In the genomic region with DNA sequence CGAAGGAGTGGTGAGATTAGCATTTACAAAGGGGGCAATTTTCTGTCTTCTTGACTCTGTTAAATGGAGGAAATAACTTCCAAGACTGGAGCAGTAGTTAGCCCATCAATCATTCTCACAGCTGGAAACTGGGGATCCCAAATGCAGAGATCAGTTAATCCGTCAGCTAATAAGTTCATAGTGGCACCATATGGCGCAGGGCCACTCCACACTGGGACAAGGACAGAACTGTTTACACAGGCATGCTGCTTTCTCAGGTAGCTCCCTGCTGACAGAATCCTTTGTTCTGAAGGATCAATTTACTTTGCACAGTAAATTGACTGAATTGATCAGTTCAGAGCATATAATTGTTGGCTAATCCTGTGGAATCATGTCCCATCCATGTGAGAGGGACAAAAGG, we compare ENCODE assay signal across 31 cellular contexts.
A peak's percentile ranks its signal among the peaks of the same experiment; 100 is the strongest.
DNase-seq lines count a peak whose midpoint lies in the region; ATAC-seq, FAIRE-seq and TF ChIP-seq lines count a peak whose summit lies in the region.
"Had no signal": no experiment of that assay in that cellular context is flagged by ENCODE, and none has a peak within 500 bp of the region (broad histone marks: within the 10 kb centered on the region; RNA-seq: fewer than 3 reads in every experiment).

No MANE protein-coding gene starts in this region.

- no peaks in the 10 kb centered on the region for H3K36me3 ChIP-seq in kidney (ENCODE audit: control insufficient read depth in 1 of 2, insufficient read depth in 2 of 2, low read length in 2 of 2)
- H3K36me3 ChIP-seq: BE2C, brain microvascular endothelial cell, heart left ventricle, MG63, right atrium auricular region, spleen, upper lobe of right lung had no signal

- TF ChIP-seq CTCF in kidney (IDR thresholded peaks at IDR 0.05; ENCODE audit: borderline replicate concordance, extremely low read depth, insufficient read depth), result no peak

- ATAC-seq in GM21529 (IDR thresholded peaks at IDR 0.05; ENCODE audit: unreplicated experiment) (no peak), HG02840 (IDR thresholded peaks at IDR 0.05; ENCODE audit: low FRiP score, unreplicated experiment) (no peak)
- ATAC-seq: activated T-cell treated with anti-CD3 and anti-CD28 coated beads, Interleukin-2, amount 50 U/mL, for 4 hours; effector memory CD8-positive, alpha-beta T cell; heart left ventricle; left lobe of liver; stimulated activated effector memory CD8-positive, alpha-beta T cell treated with anti-CD3 and anti-CD28 coated beads, Interleukin-12 subunit alpha, Interleukin-12 subunit beta, amount 100 ng/mL, for 72 hours; upper lobe of right lung had no signal

- H3K27ac ChIP-seq in kidney (ENCODE audit: low read depth in 2 of 2, low read length in 2 of 2), result no peak overlapping the region
- H3K27ac ChIP-seq: brain microvascular endothelial cell, heart left ventricle, right atrium auricular region, spleen, upper lobe of right lung had no signal

- no peak overlapping the region for H3K4me3 ChIP-seq in kidney (ENCODE audit: low read length in 2 of 2)
- H3K4me3 ChIP-seq: heart left ventricle, MG63, right atrium auricular region, spleen, upper lobe of right lung had no signal

- no peak overlapping the region for H3K4me3 Mint-ChIP-seq in immature natural killer cell
- H3K4me3 Mint-ChIP-seq: activated CD4-positive, alpha-beta T cell treated with anti-CD3 and anti-CD28 coated beads, Interleukin-2, amount 10 ng/mL, durations not matched to agents 24 days and 14 days; activated T-cell treated with anti-CD3 and anti-CD28 coated beads, Interleukin-2, amount 50 U/mL, for 4 hours; effector memory CD8-positive, alpha-beta T cell; naive B cell; stimulated activated effector memory CD8-positive, alpha-beta T cell treated with anti-CD3 and anti-CD28 coated beads, Interleukin-12 subunit alpha, Interleukin-12 subunit beta, amount 100 ng/mL, for 72 hours had no signal

- no peaks in the 10 kb centered on the region for H3K9me3 ChIP-seq in kidney (ENCODE audit: control insufficient read depth in 1 of 2, low read length in 2 of 2)
- H3K9me3 ChIP-seq: BE2C, heart left ventricle, MG63, right atrium auricular region, spleen, upper lobe of right lung had no signal

- H3K36me3 Mint-ChIP-seq in immature natural killer cell, result no peaks in the 10 kb centered on the region
- H3K36me3 Mint-ChIP-seq: naive B cell; stimulated activated effector memory CD8-positive, alpha-beta T cell treated with anti-CD3 and anti-CD28 coated beads, Interleukin-12 subunit alpha, Interleukin-12 subunit beta, amount 100 ng/mL, for 72 hours had no signal

- peaks cover 0 to 3% (median 0%) of the 10 kb centered on the region in 3 donors for H3K27me3 Mint-ChIP-seq in immature natural killer cell (ENCODE audit: low read depth in 3 of 3)
- H3K27me3 Mint-ChIP-seq: activated CD4-positive, alpha-beta T cell treated with anti-CD3 and anti-CD28 coated beads, Interleukin-2, amount 10 ng/mL, durations not matched to agents 24 days and 14 days; effector memory CD8-positive, alpha-beta T cell; naive B cell had no signal

- FAIRE-seq in kidney (lab: Jason Lieb, UNC), result no peak
- FAIRE-seq: colon, GM12892 had no signal

- no peak overlapping the region for H3K9ac ChIP-seq in kidney (ENCODE audit: low read length in 2 of 2)

- no peaks in the 10 kb centered on the region for H3K4me1 ChIP-seq in kidney (ENCODE audit: control insufficient read depth in 1 of 2, insufficient read depth in 1 of 2, low read depth in 1 of 2, low read length in 2 of 2)
- H3K4me1 ChIP-seq: BE2C, heart left ventricle, right atrium auricular region, spleen, upper lobe of right lung had no signal

- intact Hi-C loops in kidney (cut with DNase I), result no loop called here

- no peaks in the 10 kb centered on the region for H3K4me1 Mint-ChIP-seq in immature natural killer cell
- H3K4me1 Mint-ChIP-seq: activated CD4-positive, alpha-beta T cell treated with anti-CD3 and anti-CD28 coated beads, Interleukin-2, amount 10 ng/mL, durations not matched to agents 24 days and 14 days; naive B cell; stimulated activated effector memory CD8-positive, alpha-beta T cell treated with anti-CD3 and anti-CD28 coated beads, Interleukin-12 subunit alpha, Interleukin-12 subunit beta, amount 100 ng/mL, for 72 hours had no signal

- DNase-seq in D341Med (ENCODE audit: low spot score) (peak; percentile 9), NCI-H146 treated with DMSO at 0.1 percent for 48 hours (lab: John Stamatoyannopoulos, UW; ENCODE audit: unreplicated experiment) (peak; percentile 3), NCI-H69 (lab: John Stamatoyannopoulos, UW) (peak; percentile 100), kidney (peak; percentile 12), immature natural killer cell (no peak)
- no peak for DNase-seq in central memory CD4-positive, alpha-beta T cell
- DNase-seq: activated CD4-positive, alpha-beta T cell treated with anti-CD3 and anti-CD28 coated beads, Interleukin-2, amount 10 ng/mL, durations not matched to agents 24 days and 14 days; activated naive CD4-positive, alpha-beta T cell; activated T-cell treated with anti-CD3 and anti-CD28 coated beads, Interleukin-2, amount 50 U/mL, for 4 hours; BE2C; brain microvascular endothelial cell; effector memory CD8-positive, alpha-beta T cell; foreskin fibroblast; heart left ventricle; KBM-7; MG63; naive B cell; NCI-H1436 treated with DMSO at 0.1 percent for 48 hours; NCI-H446; RPMI8226; spleen; stimulated activated CD4-positive, alpha-beta T cell treated with anti-CD3 and anti-CD28 coated beads, Interleukin-2, amount 100 ng/mL, for 48 hours; substantia nigra; upper lobe of right lung had no signal

- H3K27ac Mint-ChIP-seq in immature natural killer cell, result no peak overlapping the region
- H3K27ac Mint-ChIP-seq: activated CD4-positive, alpha-beta T cell treated with anti-CD3 and anti-CD28 coated beads, Interleukin-2, amount 10 ng/mL, durations not matched to agents 24 days and 14 days; effector memory CD8-positive, alpha-beta T cell; naive B cell; stimulated activated effector memory CD8-positive, alpha-beta T cell treated with anti-CD3 and anti-CD28 coated beads, Interleukin-12 subunit alpha, Interleukin-12 subunit beta, amount 100 ng/mL, for 72 hours had no signal

- peaks cover 0 to 7% (median under 1%) of the 10 kb centered on the region in 6 donors for H3K9me3 Mint-ChIP-seq in immature natural killer cell
- H3K9me3 Mint-ChIP-seq: activated CD4-positive, alpha-beta T cell treated with anti-CD3 and anti-CD28 coated beads, Interleukin-2, amount 10 ng/mL, durations not matched to agents 24 days and 14 days; activated T-cell treated with anti-CD3 and anti-CD28 coated beads, Interleukin-2, amount 50 U/mL, for 4 hours; effector memory CD8-positive, alpha-beta T cell; stimulated activated effector memory CD8-positive, alpha-beta T cell treated with anti-CD3 and anti-CD28 coated beads, Interleukin-12 subunit alpha, Interleukin-12 subunit beta, amount 100 ng/mL, for 72 hours had no signal

Comparison
In these comparisons a context has a peak if more than half of its experiments do, and no peak if none do; other contexts are left out.
1. DNase-seq: peak in D341Med (single experiment), NCI-H146 treated with DMSO at 0.1 percent for 48 hours (single experiment), NCI-H69 (single experiment) and kidney (single experiment); none in central memory CD4-positive, alpha-beta T cell (single experiment) and immature natural killer cell (0 of 3).